Comparison of ENCODE assay signal across 8 cellular contexts in genomic region chr11:13955971-13956421, GRCh38. TPM values are rescaled to one million over a fixed set of nuclear protein-coding genes. Genes with fewer than 3 reads are reported as not detected.
A peak's percentile ranks its signal among the peaks of the same experiment; 100 is the strongest.
DNase-seq lines count a peak whose midpoint lies in the region; ATAC-seq and TF ChIP-seq lines count a peak whose summit lies in the region.

No MANE protein-coding gene starts in this region.

- no peaks in the 10 kb centered on the region for H3K36me3 ChIP-seq in CD8-positive, alpha-beta T cell (ENCODE audit: insufficient read depth, low read length)
- no peaks in the 10 kb centered on the region for H3K36me3 ChIP-seq in naive thymus-derived CD4-positive, alpha-beta T cell (ENCODE audit: control insufficient read depth in 2 of 3, insufficient read depth in 3 of 3, low read length in 3 of 3)
- no peaks in the 10 kb centered on the region for H3K36me3 ChIP-seq in thyroid gland

- H3K9me3 Mint-ChIP-seq in CD8-positive, alpha-beta T cell, result no peaks in the 10 kb centered on the region
- H3K9me3 Mint-ChIP-seq in activated CD4-positive, alpha-beta memory T cell treated with anti-CD3 and anti-CD28 coated beads, Interleukin-2, amount 10 ng/mL, durations not matched to agents 7 days and 5 days, result no peaks in the 10 kb centered on the region
- no peaks in the 10 kb centered on the region for H3K9me3 Mint-ChIP-seq in naive thymus-derived CD4-positive, alpha-beta T cell

- H3K4me3 Mint-ChIP-seq in CD8-positive, alpha-beta T cell, result no peak overlapping the region
- no peak overlapping the region for H3K4me3 Mint-ChIP-seq in activated CD4-positive, alpha-beta memory T cell treated with anti-CD3 and anti-CD28 coated beads, Interleukin-2, amount 10 ng/mL, durations not matched to agents 7 days and 5 days
- H3K4me3 Mint-ChIP-seq in naive thymus-derived CD4-positive, alpha-beta T cell, result no peak overlapping the region

- TF ChIP-seq CTCF in CD8-positive, alpha-beta T cell (IDR thresholded peaks at IDR 0.05), result peak; percentile 97
- peak; percentile 50 to 89 (median 82) for TF ChIP-seq CTCF in thyroid gland (IDR thresholded peaks at IDR 0.05)

- no peaks in the 10 kb centered on the region for H3K4me1 Mint-ChIP-seq in CD8-positive, alpha-beta T cell (ENCODE audit: low read depth)
- H3K4me1 Mint-ChIP-seq in activated CD4-positive, alpha-beta memory T cell treated with anti-CD3 and anti-CD28 coated beads, Interleukin-2, amount 10 ng/mL, durations not matched to agents 7 days and 5 days, result peaks cover 1% of the 10 kb centered on the region
- peaks cover 0 to 2% (median 0%) of the 10 kb centered on the region in 7 donors for H3K4me1 Mint-ChIP-seq in naive thymus-derived CD4-positive, alpha-beta T cell

- no peak overlapping the region for H3K27ac Mint-ChIP-seq in CD8-positive, alpha-beta T cell
- no peak overlapping the region for H3K27ac Mint-ChIP-seq in activated CD4-positive, alpha-beta memory T cell treated with anti-CD3 and anti-CD28 coated beads, Interleukin-2, amount 10 ng/mL, durations not matched to agents 7 days and 5 days
- no peak overlapping the region for H3K27ac Mint-ChIP-seq in naive thymus-derived CD4-positive, alpha-beta T cell

- WGBS in thyroid gland, 2 donors, result 41 to 44% methylated on average over 5 of the region's 5 CpGs

- no peaks in the 10 kb centered on the region for H3K9me3 ChIP-seq in CD8-positive, alpha-beta T cell (ENCODE audit: low read length)
- H3K9me3 ChIP-seq in naive thymus-derived CD4-positive, alpha-beta T cell (ENCODE audit: control insufficient read depth in 2 of 3, low read length in 3 of 3), result no peaks in the 10 kb centered on the region
- no peaks in the 10 kb centered on the region for H3K9me3 ChIP-seq in thyroid gland

- H3K4me3 ChIP-seq in CD8-positive, alpha-beta T cell (ENCODE audit: low read depth, low read length), result no peak overlapping the region
- no peak overlapping the region for H3K4me3 ChIP-seq in naive thymus-derived CD4-positive, alpha-beta T cell (ENCODE audit: low read length)
- H3K4me3 ChIP-seq in thyroid gland (replicated peaks in 1 of 3), result no peak overlapping the region

- TF ChIP-seq POLR2A in thyroid gland (IDR thresholded peaks at IDR 0.05), result no peak

- H3K36me3 Mint-ChIP-seq in CD8-positive, alpha-beta T cell, result no peaks in the 10 kb centered on the region
- H3K36me3 Mint-ChIP-seq in activated CD4-positive, alpha-beta memory T cell treated with anti-CD3 and anti-CD28 coated beads, Interleukin-2, amount 10 ng/mL, durations not matched to agents 7 days and 5 days (ENCODE audit: low read depth), result no peaks in the 10 kb centered on the region
- H3K36me3 Mint-ChIP-seq in naive thymus-derived CD4-positive, alpha-beta T cell, result no peaks in the 10 kb centered on the region

- no peak overlapping the region for H3K27ac ChIP-seq in CD8-positive, alpha-beta T cell (ENCODE audit: low read depth, low read length)
- no peak overlapping the region for H3K27ac ChIP-seq in naive thymus-derived CD4-positive, alpha-beta T cell (ENCODE audit: low read depth, low read length)
- H3K27ac ChIP-seq in thyroid gland, result no peak overlapping the region

- ATAC-seq in CD8-positive, alpha-beta T cell, result peak; percentile 92
- ATAC-seq in GM21825 (IDR thresholded peaks at IDR 0.05; ENCODE audit: unreplicated experiment), result peak; percentile 65
- peak; percentile 84 for ATAC-seq in esophagus mucosa
- ATAC-seq in naive thymus-derived CD4-positive, alpha-beta T cell, result peak; percentile 91
- no peak for ATAC-seq in GM19397 (IDR thresholded peaks at IDR 0.05; ENCODE audit: unreplicated experiment)

- DNase-seq in CD8-positive, alpha-beta T cell, result peak in 6 of 7 experiments; percentile 39 to 75 (median 62)
- DNase-seq in NCI-H345 (lab: John Stamatoyannopoulos, UW) (peak; percentile 62), thyroid gland (peak; percentile 64 to 69)
- peak; percentile 59 for DNase-seq in activated CD4-positive, alpha-beta memory T cell treated with anti-CD3 and anti-CD28 coated beads, Interleukin-2, amount 10 ng/mL, durations not matched to agents 7 days and 5 days
- DNase-seq in naive thymus-derived CD4-positive, alpha-beta T cell, result peak in 8 of 9 donors; percentile 39 to 75 (median 56)

- intact Hi-C loops in CD8-positive, alpha-beta T cell (cut with DNase I, micrococcal nuclease), result loop anchor here (1.0 to 10.0 kb wide), 8 partner anchors 96 to 501 kb away; no protein-coding TSS in a partner anchor
- intact Hi-C loops in naive thymus-derived CD4-positive, alpha-beta T cell (cut with micrococcal nuclease), result loop anchor here (1.0 to 10.0 kb wide), 12 partner anchors 15 to 949 kb away; no protein-coding TSS in a partner anchor
- intact Hi-C loops in thyroid gland (cut with DNase I), result loop anchor here (2.0 kb wide), 1 partner anchor 293 kb away; no protein-coding TSS in a partner anchor

- H3K27me3 Mint-ChIP-seq in CD8-positive, alpha-beta T cell (ENCODE audit: low read depth), result peaks cover 9% of the 10 kb centered on the region
- peaks cover 38% of the 10 kb centered on the region for H3K27me3 Mint-ChIP-seq in activated CD4-positive, alpha-beta memory T cell treated with anti-CD3 and anti-CD28 coated beads, Interleukin-2, amount 10 ng/mL, durations not matched to agents 7 days and 5 days
- peaks cover 18 to 55% (median 22%) of the 10 kb centered on the region in 5 donors for H3K27me3 Mint-ChIP-seq in naive thymus-derived CD4-positive, alpha-beta T cell

- POLR2A ChIA-PET in CD8-positive, alpha-beta T cell (lab: Charles Lee), result interaction anchor here (0.8 to 1.0 kb wide), 2 partner anchors 156 to 193 kb away, joined by 4 to 5 read pairs; no protein-coding TSS in a partner anchor
- POLR2A ChIA-PET in activated CD4-positive, alpha-beta memory T cell treated with anti-CD3 and anti-CD28 coated beads, Interleukin-2, amount 10 ng/mL, durations not matched to agents 7 days and 5 days (lab: Charles Lee), result no interaction called here
- POLR2A ChIA-PET in naive thymus-derived CD4-positive, alpha-beta T cell (lab: Charles Lee), result interaction anchor here (1.0 to 1.3 kb wide), 2 partner anchors 19 to 121 kb away, joined by 3 to 6 read pairs; no protein-coding TSS in a partner anchor

- H3K4me1 ChIP-seq in CD8-positive, alpha-beta T cell (ENCODE audit: insufficient read depth, low read length), result peaks cover 6% of the 10 kb centered on the region
- no peaks in the 10 kb centered on the region for H3K4me1 ChIP-seq in naive thymus-derived CD4-positive, alpha-beta T cell (ENCODE audit: control insufficient read depth in 2 of 2, insufficient read depth in 2 of 2, low read length in 2 of 2)
- H3K4me1 ChIP-seq in thyroid gland, result no peaks in the 10 kb centered on the region

- CTCF ChIA-PET in CD8-positive, alpha-beta T cell (lab: Charles Lee), result interaction anchor here (0.6 to 10.6 kb wide), 45 partner anchors 9 to 301 kb away, joined by 3 to 144 read pairs (median 4); no protein-coding TSS in a partner anchor
- CTCF ChIA-PET in activated CD4-positive, alpha-beta memory T cell treated with anti-CD3 and anti-CD28 coated beads, Interleukin-2, amount 10 ng/mL, durations not matched to agents 7 days and 5 days (lab: Charles Lee), result interaction anchor here (0.7 to 4.5 kb wide), 23 partner anchors 9 to 499 kb away, joined by 3 to 28 read pairs (median 4); no protein-coding TSS in a partner anchor
- CTCF ChIA-PET in naive thymus-derived CD4-positive, alpha-beta T cell (lab: Charles Lee), result interaction anchor here (0.6 to 5.7 kb wide), 27 partner anchors 9 to 499 kb away, joined by 3 to 67 read pairs (median 5); no protein-coding TSS in a partner anchor

- no peaks in the 10 kb centered on the region for H3K27me3 ChIP-seq in CD8-positive, alpha-beta T cell (ENCODE audit: insufficient read depth, low read length)
- no peaks in the 10 kb centered on the region for H3K27me3 ChIP-seq in naive thymus-derived CD4-positive, alpha-beta T cell (ENCODE audit: control insufficient read depth in 2 of 2, insufficient read depth in 2 of 2, low read length in 2 of 2)
- H3K27me3 ChIP-seq in thyroid gland, result no peaks in the 10 kb centered on the region

RNA-seq across cellular contexts. Expression of gene SPON1, which starts 6.5 kb away (rescaled TPM):
- total RNA-seq in CD8-positive, alpha-beta T cell, result 1 to 10 TPM; 1.4 to 2.3 TPM
- total RNA-seq in activated CD4-positive, alpha-beta memory T cell treated with anti-CD3 and anti-CD28 coated beads, Interleukin-2, amount 10 ng/mL, durations not matched to agents 7 days and 5 days, result under 1 TPM; 0.45 to 0.68 TPM
- total RNA-seq in esophagus mucosa (3.1 TPM), thyroid gland (10 to 100 TPM in 2 of 4 donors, 1 to 10 TPM in 2; 7.3 to 14.9 (median 10.9) TPM)
- 10 to 100 TPM in 2 of 5 experiments, 1 to 10 TPM in 3; 1.6 to 20.8 (median 3.9) TPM for total RNA-seq in naive thymus-derived CD4-positive, alpha-beta T cell
- polyA plus RNA-seq in naive thymus-derived CD4-positive, alpha-beta T cell, result under 1 TPM; 0.35 to 0.45 TPM
